Comparison of ENCODE assay signal across 21 cellular contexts in the genomic region with DNA sequence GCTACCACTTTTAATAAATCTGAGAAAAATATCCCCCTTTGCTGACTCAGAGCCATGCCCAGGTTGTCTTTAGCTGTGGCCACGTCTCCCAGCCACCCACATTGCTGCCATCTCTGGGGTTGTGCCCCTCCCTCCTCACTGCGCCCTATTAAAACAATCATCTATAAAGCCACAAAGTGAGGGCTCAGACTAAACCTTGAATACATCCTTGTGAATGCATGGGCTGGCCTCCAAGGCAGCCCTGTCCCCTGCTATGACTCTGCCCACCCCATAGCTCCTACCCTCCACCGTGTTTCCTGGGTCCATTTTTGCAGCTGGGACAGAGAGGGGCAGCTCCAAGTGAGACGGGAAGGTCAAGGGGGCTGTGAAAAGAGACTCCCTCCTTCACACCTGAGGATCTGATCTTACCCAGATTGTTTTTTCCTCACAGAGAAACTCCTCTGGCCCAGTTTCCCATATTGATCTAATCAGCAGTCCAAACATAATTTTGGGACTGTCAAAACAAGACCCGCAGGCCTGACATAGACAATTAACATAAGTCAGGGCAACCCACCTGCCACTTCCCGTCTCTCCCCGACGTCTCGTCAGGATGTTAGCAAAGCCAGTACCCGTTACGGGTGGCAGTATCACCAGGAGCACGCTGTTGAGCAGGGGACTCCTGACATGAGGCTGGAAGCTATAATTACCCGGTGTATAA.
DNase-seq lines count a peak whose midpoint lies in the region; ATAC-seq, FAIRE-seq and TF ChIP-seq lines count a peak whose summit lies in the region.
"Had no signal": no experiment of that assay in that cellular context is flagged by ENCODE, and none has a peak within 500 bp of the region (broad histone marks: within the 10 kb centered on the region; RNA-seq: fewer than 3 reads in every experiment).

No MANE protein-coding gene starts in this region.

- WGBS in right lobe of liver (ENCODE audit: insufficient coverage, low coverage, low lambda C conversion rate, missing lambda C conversion rate) = 28% methylated on average over 12 of the region's 13 CpGs
- WGBS in transverse colon (ENCODE audit: low coverage in 1 of 2), 2 donors = 50 to 60% methylated on average over 2 to 13 of the region's 13 CpGs

- CTCF ChIA-PET in activated CD8-positive, alpha-beta T cell treated with anti-CD3 and anti-CD28 coated beads, Interleukin-2, amount 10 ng/mL, durations not matched to agents 7 days and 5 days (lab: Charles Lee) = interaction anchor here (0.6 to 9.9 kb wide), 5 partner anchors 24 to 337 kb away, joined by 3 to 232 read pairs (median 4); a partner anchor contains a TSS
- CTCF ChIA-PET in CD4-positive, alpha-beta T cell (lab: Charles Lee) = no interaction called here

- no peaks in the 10 kb centered on the region for H3K36me3 ChIP-seq in bronchial epithelial cell (ENCODE audit: control insufficient read depth, insufficient read depth, low read length)
- H3K36me3 ChIP-seq in right lobe of liver = no peaks in the 10 kb centered on the region
- no peaks in the 10 kb centered on the region for H3K36me3 ChIP-seq in transverse colon
- H3K36me3 ChIP-seq: SJSA1, thyroid gland had no signal

- H3K27ac ChIP-seq in right lobe of liver = peak overlapping the region; percentile 65 to 88 (median 74)
- peak overlapping the region; percentile 58 to 78 (median 68) for H3K27ac ChIP-seq in transverse colon
- no peak overlapping the region for H3K27ac ChIP-seq in CD4-positive, alpha-beta T cell (ENCODE audit: low read depth, low read length)
- H3K27ac ChIP-seq: 22Rv1, SJSA1, thyroid gland had no signal

- no peak for TF ChIP-seq EP300 in transverse colon (IDR thresholded peaks at IDR 0.05; ENCODE audit: low read depth)

- peaks cover 0 to 14% (median 6%) of the 10 kb centered on the region in 4 donors for H3K4me1 ChIP-seq in right lobe of liver
- peaks cover 7 to 26% (median 11%) of the 10 kb centered on the region in 4 donors for H3K4me1 ChIP-seq in transverse colon

- no peaks in the 10 kb centered on the region for H3K9me3 Mint-ChIP-seq in activated CD8-positive, alpha-beta T cell treated with anti-CD3 and anti-CD28 coated beads, Interleukin-2, amount 10 ng/mL, durations not matched to agents 7 days and 5 days (ENCODE audit: insufficient read depth)
- no peaks in the 10 kb centered on the region for H3K9me3 Mint-ChIP-seq in CD4-positive, alpha-beta T cell
- H3K9me3 Mint-ChIP-seq: activated B cell treated with CpG ODN at 0.5 μM for 24 hours; activated naive CD4-positive, alpha-beta T cell treated with anti-CD3 and anti-CD28 coated beads, Interleukin-2, amount 50 U/mL, for 72 hours; memory B cell; nephron had no signal

- no peak overlapping the region for H3K27ac Mint-ChIP-seq in activated CD8-positive, alpha-beta T cell treated with anti-CD3 and anti-CD28 coated beads, Interleukin-2, amount 10 ng/mL, durations not matched to agents 7 days and 5 days
- H3K27ac Mint-ChIP-seq in CD4-positive, alpha-beta T cell = no peak overlapping the region
- H3K27ac Mint-ChIP-seq: activated B cell treated with CpG ODN at 0.5 μM for 24 hours, memory B cell, nephron had no signal

- H3K9me3 ChIP-seq in right lobe of liver (no peaks in the 10 kb centered on the region), transverse colon (no peaks in the 10 kb centered on the region)
- H3K9me3 ChIP-seq in CD4-positive, alpha-beta T cell (ENCODE audit: control insufficient read depth, low read length) = no peaks in the 10 kb centered on the region
- H3K9me3 ChIP-seq: SJSA1, thyroid gland had no signal

- no peak for FAIRE-seq in bronchial epithelial cell (lab: Jason Lieb, UNC)
- FAIRE-seq: astrocyte, endometrium, G401.6 had no signal

- intact Hi-C loops in right lobe of liver (cut with DNase I) = loop anchor here in 1 of 2 donors (10.0 kb wide), 1 partner anchor 174 kb away; no protein-coding TSS in a partner anchor
- intact Hi-C loops in transverse colon (cut with DNase I; ENCODE audit: low total_unique reads) = no loop called here
- intact Hi-C loops in CD4-positive, alpha-beta T cell (cut with DNase I, micrococcal nuclease) = no loop called here

- no peak for TF ChIP-seq CTCF in bronchial epithelial cell (IDR thresholded peaks at IDR 0.05; ENCODE audit: insufficient read depth, low read length, severe bottlenecking)
- TF ChIP-seq CTCF in right lobe of liver (IDR thresholded peaks at IDR 0.05) = no peak
- TF ChIP-seq CTCF in transverse colon (IDR thresholded peaks at IDR 0.05) = no peak
- no peak for TF ChIP-seq CTCF in CD4-positive, alpha-beta T cell (IDR thresholded peaks at IDR 0.05)

- peak in 3 of 4 donors; percentile 1 to 25 (median 3) for ATAC-seq in right lobe of liver
- ATAC-seq in activated CD8-positive, alpha-beta T cell treated with anti-CD3 and anti-CD28 coated beads, Interleukin-2, amount 10 ng/mL, durations not matched to agents 7 days and 5 days = no peak
- ATAC-seq in CD4-positive, alpha-beta T cell (ENCODE audit: poor library complexity) = no peak
- ATAC-seq: activated naive CD4-positive, alpha-beta T cell treated with anti-CD3 and anti-CD28 coated beads, Interleukin-2, amount 50 U/mL, for 72 hours had no signal

- DNase-seq in DMS79 treated with DMSO at 0.1 percent for 48 hours (lab: John Stamatoyannopoulos, UW) (peak; percentile 38), DMS79 (lab: John Stamatoyannopoulos, UW) (no peak), bronchial epithelial cell (ENCODE audit: low read depth) (no peak), right lobe of liver (no peak), transverse colon (no peak)
- no peak for DNase-seq in activated T-cell treated with anti-CD3 and anti-CD28 coated beads, Interleukin-2, amount 50 U/mL, for 48 hours
- DNase-seq in activated CD8-positive, alpha-beta T cell treated with anti-CD3 and anti-CD28 coated beads, Interleukin-2, amount 10 ng/mL, durations not matched to agents 7 days and 5 days = no peak
- DNase-seq in CD4-positive, alpha-beta T cell = no peak
- DNase-seq: activated B cell treated with CpG ODN at 0.5 μM for 24 hours, NCI-H1048, NCI-H2029 treated with DMSO at 0.1 percent for 48 hours, T-helper 2 cell had no signal

- peaks cover 14% of the 10 kb centered on the region for H3K4me1 Mint-ChIP-seq in activated CD8-positive, alpha-beta T cell treated with anti-CD3 and anti-CD28 coated beads, Interleukin-2, amount 10 ng/mL, durations not matched to agents 7 days and 5 days (ENCODE audit: low read depth)
- H3K4me1 Mint-ChIP-seq in CD4-positive, alpha-beta T cell (ENCODE audit: low read depth) = peaks cover 12% of the 10 kb centered on the region

- no peak overlapping the region for H3K4me3 Mint-ChIP-seq in activated CD8-positive, alpha-beta T cell treated with anti-CD3 and anti-CD28 coated beads, Interleukin-2, amount 10 ng/mL, durations not matched to agents 7 days and 5 days
- H3K4me3 Mint-ChIP-seq in CD4-positive, alpha-beta T cell = no peak overlapping the region
- H3K4me3 Mint-ChIP-seq: activated B cell treated with CpG ODN at 0.5 μM for 24 hours, memory B cell, nephron had no signal

- POLR2A ChIA-PET in activated CD8-positive, alpha-beta T cell treated with anti-CD3 and anti-CD28 coated beads, Interleukin-2, amount 10 ng/mL, durations not matched to agents 7 days and 5 days (lab: Charles Lee) = no interaction called here
- POLR2A ChIA-PET in CD4-positive, alpha-beta T cell (lab: Charles Lee) = no interaction called here

- TF ChIP-seq POLR2A in right lobe of liver (IDR thresholded peaks at IDR 0.05) = peak; percentile 70
- TF ChIP-seq POLR2A in transverse colon (IDR thresholded peaks at IDR 0.05) = no peak

- H3K36me3 Mint-ChIP-seq in activated CD8-positive, alpha-beta T cell treated with anti-CD3 and anti-CD28 coated beads, Interleukin-2, amount 10 ng/mL, durations not matched to agents 7 days and 5 days (ENCODE audit: low read depth) = no peaks in the 10 kb centered on the region
- H3K36me3 Mint-ChIP-seq in CD4-positive, alpha-beta T cell (ENCODE audit: low read depth) = no peaks in the 10 kb centered on the region
- H3K36me3 Mint-ChIP-seq: activated naive CD4-positive, alpha-beta T cell treated with anti-CD3 and anti-CD28 coated beads, Interleukin-2, amount 50 U/mL, for 72 hours; memory B cell had no signal

- peak overlapping the region; percentile 22 for H3K4me3 ChIP-seq in bronchial epithelial cell (ENCODE audit: low read depth, low read length)
- peak overlapping the region in 2 of 3 donors; percentile 13 to 35 for H3K4me3 ChIP-seq in right lobe of liver
- H3K4me3 ChIP-seq in transverse colon = no peak overlapping the region
- H3K4me3 ChIP-seq: SJSA1, thyroid gland had no signal

- in situ Hi-C loops in transverse colon (cut with MboI; ENCODE audit: low pct_ligation_motif_present in 1 of 4, low pct_unique_long_range_greater_than_20kb in 1 of 4, low sequenced_read_pairs in 3 of 4) = loop anchor here in 2 of 4 donors (5.0 to 25.0 kb wide), 2 partner anchors 186 to 596 kb away; no protein-coding TSS in a partner anchor

- H3K27me3 ChIP-seq in bronchial epithelial cell (ENCODE audit: control insufficient read depth, insufficient read depth, low read length) (no peaks in the 10 kb centered on the region), right lobe of liver (no peaks in the 10 kb centered on the region), transverse colon (no peaks in the 10 kb centered on the region)
- H3K27me3 ChIP-seq in CD4-positive, alpha-beta T cell (ENCODE audit: control insufficient read depth, insufficient read depth, low read length) = no peaks in the 10 kb centered on the region
- H3K27me3 ChIP-seq: SJSA1, thyroid gland had no signal

- H3K27me3 Mint-ChIP-seq in activated CD8-positive, alpha-beta T cell treated with anti-CD3 and anti-CD28 coated beads, Interleukin-2, amount 10 ng/mL, durations not matched to agents 7 days and 5 days (ENCODE audit: low read depth) = peaks cover 22% of the 10 kb centered on the region
- no peaks in the 10 kb centered on the region for H3K27me3 Mint-ChIP-seq in CD4-positive, alpha-beta T cell
- H3K27me3 Mint-ChIP-seq: activated B cell treated with CpG ODN at 0.5 μM for 24 hours had no signal

Comparison
In these comparisons a context has a peak if more than half of its experiments do, and no peak if none do; other contexts are left out.
1. H3K4me3 ChIP-seq: peak in bronchial epithelial cell (single experiment) and right lobe of liver (2 of 3); none in transverse colon (0 of 4).
2. ATAC-seq: peak in right lobe of liver (3 of 4); none in activated CD8-positive, alpha-beta T cell treated with anti-CD3 and anti-CD28 coated beads, Interleukin-2, amount 10 ng/mL, durations not matched to agents 7 days and 5 days (single experiment) and CD4-positive, alpha-beta T cell (single experiment).